Comparison of ENCODE assay signal across 24 cellular contexts in genomic region chr5:156186760-156187159, GRCh38.
"Had no signal": no experiment of that assay in that cellular context is flagged by ENCODE, and none has a peak within 500 bp of the region (broad histone marks: within the 10 kb centered on the region; RNA-seq: fewer than 3 reads in every experiment).

No MANE protein-coding gene starts in this region.

- ATAC-seq: activated CD8-positive, alpha-beta memory T cell treated with anti-CD3 and anti-CD28 coated beads, Interleukin-2, amount 10 ng/mL, durations not matched to agents 7 days and 5 days; activated naive CD8-positive, alpha-beta T cell treated with anti-CD3 and anti-CD28 coated beads, Interleukin-2, amount 50 U/mL, for 24 hours; left cardiac atrium; lower lobe of right lung; stimulated activated effector memory CD8-positive, alpha-beta T cell treated with anti-CD3 and anti-CD28 coated beads, Interleukin-12 subunit alpha, Interleukin-12 subunit beta, amount 100 ng/mL, for 72 hours; T-helper 17 cell had no signal

- H3K27me3 ChIP-seq: esophagus squamous epithelium, heart left ventricle, ovary, sigmoid colon, thyroid gland, uterus had no signal

- H3K36me3 Mint-ChIP-seq: activated CD4-positive, alpha-beta memory T cell treated with anti-CD3 and anti-CD28 coated beads for 36 hours; activated CD8-positive, alpha-beta memory T cell treated with anti-CD3 and anti-CD28 coated beads, Interleukin-2, amount 10 ng/mL, durations not matched to agents 7 days and 5 days; immature natural killer cell; stimulated activated effector memory CD8-positive, alpha-beta T cell treated with anti-CD3 and anti-CD28 coated beads, Interleukin-12 subunit alpha, Interleukin-12 subunit beta, amount 100 ng/mL, for 72 hours had no signal

- H3K27ac ChIP-seq: esophagus squamous epithelium, heart left ventricle, lower lobe of right lung, ovary, sigmoid colon, thyroid gland, uterus, WERI-Rb-1 had no signal

- H3K9me3 ChIP-seq: esophagus squamous epithelium, lower lobe of right lung, ovary, thyroid gland, uterus had no signal

- H3K4me3 ChIP-seq: esophagus squamous epithelium, heart left ventricle, lower lobe of right lung, ovary, sigmoid colon, thyroid gland, uterus had no signal

- H3K9me3 Mint-ChIP-seq: activated CD4-positive, alpha-beta memory T cell treated with anti-CD3 and anti-CD28 coated beads for 36 hours; activated naive CD4-positive, alpha-beta T cell treated with anti-CD3 and anti-CD28 coated beads for 36 hours; activated naive CD8-positive, alpha-beta T cell treated with anti-CD3 and anti-CD28 coated beads, Interleukin-2, amount 50 U/mL, for 24 hours; activated T-helper 2 cell treated with anti-CD3 and anti-CD28 coated beads, Interferon-gamma antibody, Interleukin-2, Interleukin-4, amounts not matched to agents 10 μg/mL and 5 μg/mL and 100 μg/mL, durations not matched to agents 14 hours and 24 hours and 36 hours; stimulated activated effector memory CD8-positive, alpha-beta T cell treated with anti-CD3 and anti-CD28 coated beads, Interleukin-12 subunit alpha, Interleukin-12 subunit beta, amount 100 ng/mL, for 72 hours had no signal

- H3K27ac Mint-ChIP-seq: activated CD4-positive, alpha-beta memory T cell treated with anti-CD3 and anti-CD28 coated beads for 36 hours; activated CD8-positive, alpha-beta memory T cell treated with anti-CD3 and anti-CD28 coated beads, Interleukin-2, amount 10 ng/mL, durations not matched to agents 7 days and 5 days; activated naive CD4-positive, alpha-beta T cell treated with anti-CD3 and anti-CD28 coated beads for 36 hours; activated naive CD8-positive, alpha-beta T cell treated with anti-CD3 and anti-CD28 coated beads, Interleukin-2, amount 50 U/mL, for 24 hours; activated T-helper 2 cell treated with anti-CD3 and anti-CD28 coated beads, Interferon-gamma antibody, Interleukin-2, Interleukin-4, amounts not matched to agents 10 μg/mL and 5 μg/mL and 100 μg/mL, durations not matched to agents 14 hours and 24 hours and 36 hours; immature natural killer cell; stimulated activated effector memory CD8-positive, alpha-beta T cell treated with anti-CD3 and anti-CD28 coated beads, Interleukin-12 subunit alpha, Interleukin-12 subunit beta, amount 100 ng/mL, for 72 hours; T-helper 17 cell had no signal

- H3K36me3 ChIP-seq: esophagus squamous epithelium, heart left ventricle, lower lobe of right lung, ovary, sigmoid colon, thyroid gland, uterus, WERI-Rb-1 had no signal

- H3K4me1 Mint-ChIP-seq: activated CD8-positive, alpha-beta memory T cell treated with anti-CD3 and anti-CD28 coated beads, Interleukin-2, amount 10 ng/mL, durations not matched to agents 7 days and 5 days; activated naive CD8-positive, alpha-beta T cell treated with anti-CD3 and anti-CD28 coated beads, Interleukin-2, amount 50 U/mL, for 24 hours; immature natural killer cell; neural crest cell; stimulated activated effector memory CD8-positive, alpha-beta T cell treated with anti-CD3 and anti-CD28 coated beads, Interleukin-12 subunit alpha, Interleukin-12 subunit beta, amount 100 ng/mL, for 72 hours; T-helper 17 cell had no signal

- DNase-seq: activated CD4-positive, alpha-beta memory T cell treated with anti-CD3 and anti-CD28 coated beads for 36 hours; activated CD8-positive, alpha-beta memory T cell treated with anti-CD3 and anti-CD28 coated beads, Interleukin-2, amount 10 ng/mL, durations not matched to agents 7 days and 5 days; activated naive CD4-positive, alpha-beta T cell treated with anti-CD3 and anti-CD28 coated beads for 36 hours; activated naive CD8-positive, alpha-beta T cell treated with anti-CD3 and anti-CD28 coated beads, Interleukin-2, amount 50 U/mL, for 24 hours; activated T-cell treated with anti-CD3 and anti-CD28 coated beads, Interleukin-2, amount 50 U/mL, for 1 hour; caudate nucleus; cortex of kidney; effector CD4-positive, alpha-beta T cell; esophagus squamous epithelium; heart left ventricle; immature natural killer cell; left cardiac atrium; lower lobe of right lung; ovary; sigmoid colon; T-helper 17 cell; thyroid gland; uterus; WERI-Rb-1 had no signal

- H3K4me1 ChIP-seq: esophagus squamous epithelium, lower lobe of right lung, sigmoid colon, thyroid gland, uterus had no signal

- FAIRE-seq: endothelial cell of umbilical vein, frontal cortex had no signal

- H3K4me3 Mint-ChIP-seq: activated CD4-positive, alpha-beta memory T cell treated with anti-CD3 and anti-CD28 coated beads for 36 hours; activated CD8-positive, alpha-beta memory T cell treated with anti-CD3 and anti-CD28 coated beads, Interleukin-2, amount 10 ng/mL, durations not matched to agents 7 days and 5 days; activated naive CD4-positive, alpha-beta T cell treated with anti-CD3 and anti-CD28 coated beads for 36 hours; activated naive CD8-positive, alpha-beta T cell treated with anti-CD3 and anti-CD28 coated beads, Interleukin-2, amount 50 U/mL, for 24 hours; immature natural killer cell; neural crest cell; stimulated activated effector memory CD8-positive, alpha-beta T cell treated with anti-CD3 and anti-CD28 coated beads, Interleukin-12 subunit alpha, Interleukin-12 subunit beta, amount 100 ng/mL, for 72 hours; T-helper 17 cell had no signal

- H3K27me3 Mint-ChIP-seq: activated CD4-positive, alpha-beta memory T cell treated with anti-CD3 and anti-CD28 coated beads for 36 hours; activated CD8-positive, alpha-beta memory T cell treated with anti-CD3 and anti-CD28 coated beads, Interleukin-2, amount 10 ng/mL, durations not matched to agents 7 days and 5 days; activated naive CD8-positive, alpha-beta T cell treated with anti-CD3 and anti-CD28 coated beads, Interleukin-2, amount 50 U/mL, for 24 hours; T-helper 17 cell had no signal
